9 cellular contexts compared by ENCODE assay signal in the genomic region with DNA sequence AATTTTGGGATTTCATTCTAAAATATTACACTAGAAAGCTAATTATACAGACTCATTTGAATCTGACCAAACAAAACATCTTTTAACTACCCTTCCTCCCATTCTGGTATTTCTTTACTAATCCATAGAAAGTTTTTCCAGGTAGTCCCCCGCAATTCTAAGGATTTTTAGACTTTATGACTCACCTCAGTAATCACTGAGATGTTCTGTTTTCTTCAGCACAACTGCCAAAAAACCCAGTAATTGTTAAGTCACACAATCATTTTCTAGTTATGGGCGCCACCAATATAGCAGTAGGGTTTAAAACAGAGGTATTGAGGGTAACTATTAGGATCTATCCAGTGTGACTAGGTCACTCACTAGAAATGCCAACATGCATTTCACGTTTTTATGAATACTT. TPM values are rescaled to one million over a fixed set of nuclear protein-coding genes. Genes with fewer than 3 reads are reported as not detected.
DNase-seq lines count a peak whose midpoint lies in the region; ATAC-seq and FAIRE-seq lines count a peak whose summit lies in the region.
"Had no signal": no experiment of that assay in that cellular context is flagged by ENCODE, and none has a peak within 500 bp of the region (broad histone marks: within the 10 kb centered on the region; RNA-seq: fewer than 3 reads in every experiment).

No MANE protein-coding gene starts in this region.

- ATAC-seq in right cardiac atrium (no peak), GM21447 (IDR thresholded peaks at IDR 0.05; ENCODE audit: unreplicated experiment) (no peak)
- no peak for ATAC-seq in activated CD8-positive, alpha-beta memory T cell treated with anti-CD3 and anti-CD28 coated beads, Interleukin-2, amount 10 ng/mL, durations not matched to agents 7 days and 5 days
- no peak for ATAC-seq in activated CD4-positive, CD25-positive, alpha-beta regulatory T cell treated with anti-CD3 and anti-CD28 coated beads, Interleukin-2, amount 50 U/mL, for 24 hours

- H3K36me3 Mint-ChIP-seq in activated CD8-positive, alpha-beta memory T cell treated with anti-CD3 and anti-CD28 coated beads, Interleukin-2, amount 10 ng/mL, durations not matched to agents 7 days and 5 days: peaks cover 35% of the 10 kb centered on the region

- H3K4me1 ChIP-seq in right cardiac atrium (ENCODE audit: control insufficient read depth, insufficient read depth, low read length): peaks cover 8% of the 10 kb centered on the region

- H3K4me1 Mint-ChIP-seq in activated CD8-positive, alpha-beta memory T cell treated with anti-CD3 and anti-CD28 coated beads, Interleukin-2, amount 10 ng/mL, durations not matched to agents 7 days and 5 days: peaks cover 47% of the 10 kb centered on the region

- H3K27me3 Mint-ChIP-seq in activated CD8-positive, alpha-beta memory T cell treated with anti-CD3 and anti-CD28 coated beads, Interleukin-2, amount 10 ng/mL, durations not matched to agents 7 days and 5 days: no peaks in the 10 kb centered on the region

- H3K27ac ChIP-seq in right cardiac atrium (ENCODE audit: low read length): no peak overlapping the region
- H3K27ac ChIP-seq in skin epidermis: peak overlapping the region in 17 of 21 experiments; percentile 82 to 97 (median 90)

- no peaks in the 10 kb centered on the region for H3K9me3 Mint-ChIP-seq in activated CD8-positive, alpha-beta memory T cell treated with anti-CD3 and anti-CD28 coated beads, Interleukin-2, amount 10 ng/mL, durations not matched to agents 7 days and 5 days (ENCODE audit: low read depth)

- H3K4me3 Mint-ChIP-seq in activated CD8-positive, alpha-beta memory T cell treated with anti-CD3 and anti-CD28 coated beads, Interleukin-2, amount 10 ng/mL, durations not matched to agents 7 days and 5 days: no peak overlapping the region

- no peaks in the 10 kb centered on the region for H3K9me3 ChIP-seq in right cardiac atrium (ENCODE audit: control insufficient read depth, low read length)

- intact Hi-C loops in right cardiac atrium (cut with DNase I): loop anchor here in 2 of 4 donors (10.0 kb wide), 1 partner anchor 52 kb away; a partner anchor contains a TSS

- CTCF ChIA-PET in activated CD8-positive, alpha-beta memory T cell treated with anti-CD3 and anti-CD28 coated beads, Interleukin-2, amount 10 ng/mL, durations not matched to agents 7 days and 5 days (lab: Charles Lee): interaction anchor here (2.1 kb wide), 2 partner anchors 16 to 130 kb away, joined by 7 to 11 read pairs; a partner anchor contains a TSS

- no peak overlapping the region for H3K27ac Mint-ChIP-seq in activated CD8-positive, alpha-beta memory T cell treated with anti-CD3 and anti-CD28 coated beads, Interleukin-2, amount 10 ng/mL, durations not matched to agents 7 days and 5 days

- H3K27me3 ChIP-seq in right cardiac atrium (ENCODE audit: control insufficient read depth, insufficient read depth): no peaks in the 10 kb centered on the region

- WGBS in right cardiac atrium: 8% methylated on average over 3 of the region's 3 CpGs

- H3K4me3 ChIP-seq in right cardiac atrium (ENCODE audit: low read length) (peak overlapping the region; percentile 100), skin epidermis (peak overlapping the region; percentile 54 to 94 (median 65))

- DNase-seq in GM18507 (ENCODE audit: extremely low spot score, insufficient read length, low read depth) (no peak), RPMI7951 (ENCODE audit: low read depth) (peak; percentile 16), right cardiac atrium (no peak)
- no peak for DNase-seq in activated CD8-positive, alpha-beta memory T cell treated with anti-CD3 and anti-CD28 coated beads, Interleukin-2, amount 10 ng/mL, durations not matched to agents 7 days and 5 days
- DNase-seq in stimulated activated CD4-positive, alpha-beta T cell treated with anti-CD3 and anti-CD28 coated beads, Interleukin-12 subunit alpha, Interleukin-12 subunit beta, amount 100 ng/mL, for 4 hours: no peak
- DNase-seq: activated CD4-positive, alpha-beta T cell treated with anti-CD3 and anti-CD28 coated beads for 48 hours had no signal

- peak; percentile 44 for FAIRE-seq in GM18507 (lab: Jason Lieb, UNC)

RNA-seq across cellular contexts. Expression of a gene that starts 1.6 kb away (rescaled TPM):
- 4.3 and 5.9 TPM in 2 replicates for total RNA-seq in RPMI7951 (2014; rRNA removed; shearing (Covaris generic))
- total RNA-seq in right cardiac atrium: 10 to 100 TPM; 17.1 to 26.1 (median 18.1) TPM
- polyA plus RNA-seq in right cardiac atrium: 8.3 TPM
- 10 to 100 TPM; 32.2 to 35.8 TPM for total RNA-seq in activated CD8-positive, alpha-beta memory T cell treated with anti-CD3 and anti-CD28 coated beads, Interleukin-2, amount 10 ng/mL, durations not matched to agents 7 days and 5 days

RNA-seq across cellular contexts. Expression of a gene that starts 52.1 kb away (rescaled TPM):
- 215 and 218 TPM in 2 replicates for total RNA-seq in RPMI7951 (2014; rRNA removed; shearing (Covaris generic))
- total RNA-seq in right cardiac atrium: 100 to 1,000 TPM; 112 to 147 (median 124) TPM
- 159 TPM for polyA plus RNA-seq in right cardiac atrium
- 100 to 1,000 TPM; 284 to 312 TPM for total RNA-seq in activated CD8-positive, alpha-beta memory T cell treated with anti-CD3 and anti-CD28 coated beads, Interleukin-2, amount 10 ng/mL, durations not matched to agents 7 days and 5 days
